10 cellular contexts compared by ENCODE assay signal in genomic region chr19:1177322-1178114, GRCh38. TPM values are rescaled to one million over a fixed set of nuclear protein-coding genes. Genes with fewer than 3 reads are reported as not detected.
A peak's percentile ranks its signal among the peaks of the same experiment; 100 is the strongest.
DNase-seq lines count a peak whose midpoint lies in the region; ATAC-seq and TF ChIP-seq lines count a peak whose summit lies in the region.
"Had no signal": no experiment of that assay in that cellular context is flagged by ENCODE, and none has a peak within 500 bp of the region (broad histone marks: within the 10 kb centered on the region; RNA-seq: fewer than 3 reads in every experiment).

No MANE protein-coding gene starts in this region.

- no peaks in the 10 kb centered on the region for H3K36me3 ChIP-seq in iPS-18a (ENCODE audit: control insufficient read depth, low read depth, low read length)
- H3K36me3 ChIP-seq: SJCRH30 had no signal

- POLR2A ChIA-PET in activated CD8-positive, alpha-beta T cell treated with anti-CD3 and anti-CD28 coated beads for 36 hours (lab: Charles Lee), result no interaction called here

- intact Hi-C loops in activated CD4-positive, alpha-beta T cell treated with anti-CD3 and anti-CD28 coated beads, Interleukin-2, amount 10 ng/mL, durations not matched to agents 24 days and 14 days (cut with micrococcal nuclease), result no loop called here
- intact Hi-C loops in activated CD8-positive, alpha-beta T cell treated with anti-CD3 and anti-CD28 coated beads for 36 hours (cut with micrococcal nuclease), result no loop called here

- CTCF ChIA-PET in activated CD8-positive, alpha-beta T cell treated with anti-CD3 and anti-CD28 coated beads for 36 hours (lab: Charles Lee), result interaction anchor here (2.7 kb wide), 1 partner anchor 64 kb away, joined by 7 read pairs; no protein-coding TSS in a partner anchor

- H3K4me1 Mint-ChIP-seq in activated CD4-positive, alpha-beta T cell treated with anti-CD3 and anti-CD28 coated beads, Interleukin-2, amount 10 ng/mL, durations not matched to agents 24 days and 14 days, result peaks cover 22% of the 10 kb centered on the region
- H3K4me1 Mint-ChIP-seq in activated CD8-positive, alpha-beta T cell treated with anti-CD3 and anti-CD28 coated beads for 36 hours (ENCODE audit: low read depth), result peaks cover 22% of the 10 kb centered on the region

- H3K9me3 ChIP-seq in iPS-18a (ENCODE audit: control insufficient read depth, low read depth, low read length), result no peaks in the 10 kb centered on the region
- H3K9me3 ChIP-seq: SJCRH30 had no signal

- DNase-seq in activated CD4-positive, alpha-beta T cell treated with anti-CD3 and anti-CD28 coated beads, Interleukin-2, amount 10 ng/mL, durations not matched to agents 24 days and 14 days, result no peak
- no peak for DNase-seq in activated CD4-positive, alpha-beta T cell treated with anti-CD3 and anti-CD28 coated beads for 1 hour
- DNase-seq in ureter (ENCODE audit: low spot score) (peak; percentile 45), NCI-H82 (lab: John Stamatoyannopoulos, UW) (no peak), DMS79 (lab: John Stamatoyannopoulos, UW) (no peak)
- DNase-seq in activated CD8-positive, alpha-beta T cell treated with anti-CD3 and anti-CD28 coated beads for 36 hours, result no peak
- DNase-seq: C1 segment of cervical spinal cord had no signal

- TF ChIP-seq CTCF in WI38 (IDR thresholded peaks at IDR 0.05; ENCODE audit: low read depth, low read length), result 0 out of 2 replicates have a peak, but pooled peaks have one; percentile 12
- TF ChIP-seq CTCF in activated CD8-positive, alpha-beta T cell treated with anti-CD3 and anti-CD28 coated beads for 36 hours (IDR thresholded peaks at IDR 0.05), result no peak

- no peaks in the 10 kb centered on the region for H3K27me3 ChIP-seq in iPS-18a (ENCODE audit: control insufficient read depth, insufficient read depth, low read length)
- H3K27me3 ChIP-seq: SJCRH30 had no signal

- peaks cover 2% of the 10 kb centered on the region for H3K36me3 Mint-ChIP-seq in activated CD4-positive, alpha-beta T cell treated with anti-CD3 and anti-CD28 coated beads, Interleukin-2, amount 10 ng/mL, durations not matched to agents 24 days and 14 days (ENCODE audit: low read depth)
- no peaks in the 10 kb centered on the region for H3K36me3 Mint-ChIP-seq in activated CD8-positive, alpha-beta T cell treated with anti-CD3 and anti-CD28 coated beads for 36 hours (ENCODE audit: low read depth)

- peaks cover 2% of the 10 kb centered on the region for H3K27me3 Mint-ChIP-seq in activated CD4-positive, alpha-beta T cell treated with anti-CD3 and anti-CD28 coated beads, Interleukin-2, amount 10 ng/mL, durations not matched to agents 24 days and 14 days
- no peaks in the 10 kb centered on the region for H3K27me3 Mint-ChIP-seq in activated CD8-positive, alpha-beta T cell treated with anti-CD3 and anti-CD28 coated beads for 36 hours

- H3K4me3 ChIP-seq in WI38 (ENCODE audit: low read depth, low read length) (peak overlapping the region; percentile 45), iPS-18a (ENCODE audit: low read length) (no peak overlapping the region)
- H3K4me3 ChIP-seq: SJCRH30 had no signal

- H3K27ac ChIP-seq in iPS-18a (ENCODE audit: low read length), result no peak overlapping the region
- H3K27ac ChIP-seq: SJCRH30 had no signal

- no peaks in the 10 kb centered on the region for H3K9me3 Mint-ChIP-seq in activated CD4-positive, alpha-beta T cell treated with anti-CD3 and anti-CD28 coated beads, Interleukin-2, amount 10 ng/mL, durations not matched to agents 24 days and 14 days
- no peaks in the 10 kb centered on the region for H3K9me3 Mint-ChIP-seq in activated CD8-positive, alpha-beta T cell treated with anti-CD3 and anti-CD28 coated beads for 36 hours

- peak overlapping the region; percentile 45 for H3K27ac Mint-ChIP-seq in activated CD4-positive, alpha-beta T cell treated with anti-CD3 and anti-CD28 coated beads, Interleukin-2, amount 10 ng/mL, durations not matched to agents 24 days and 14 days
- H3K27ac Mint-ChIP-seq in activated CD8-positive, alpha-beta T cell treated with anti-CD3 and anti-CD28 coated beads for 36 hours, result no peak overlapping the region

- ATAC-seq in activated CD8-positive, alpha-beta T cell treated with anti-CD3 and anti-CD28 coated beads for 36 hours, result no peak

- no peaks in the 10 kb centered on the region for H3K4me1 ChIP-seq in iPS-18a (ENCODE audit: control insufficient read depth, low read depth, low read length)

- no peak overlapping the region for H3K4me3 Mint-ChIP-seq in activated CD4-positive, alpha-beta T cell treated with anti-CD3 and anti-CD28 coated beads, Interleukin-2, amount 10 ng/mL, durations not matched to agents 24 days and 14 days
- no peak overlapping the region for H3K4me3 Mint-ChIP-seq in activated CD8-positive, alpha-beta T cell treated with anti-CD3 and anti-CD28 coated beads for 36 hours

- peak overlapping the region; percentile 12 for H3K9ac ChIP-seq in iPS-18a (ENCODE audit: low read length)

RNA-seq across cellular contexts. Expression of gene SBNO2, which starts 3.5 kb away (rescaled TPM):
- 97.1 and 98.9 TPM in 2 replicates for total RNA-seq in activated CD4-positive, alpha-beta T cell treated with anti-CD3 and anti-CD28 coated beads, Interleukin-2, amount 10 ng/mL, durations not matched to agents 24 days and 14 days
- total RNA-seq in ureter, result 122 TPM
- 10 to 100 TPM; 41.7 to 42.0 TPM for total RNA-seq in activated CD8-positive, alpha-beta T cell treated with anti-CD3 and anti-CD28 coated beads for 36 hours

RNA-seq across cellular contexts. Expression of gene STK11, which starts 28.1 kb away (rescaled TPM):
- total RNA-seq in activated CD4-positive, alpha-beta T cell treated with anti-CD3 and anti-CD28 coated beads, Interleukin-2, amount 10 ng/mL, durations not matched to agents 24 days and 14 days, result 70.3 and 70.9 TPM in 2 replicates
- total RNA-seq in ureter, result 51.2 TPM
- total RNA-seq in activated CD8-positive, alpha-beta T cell treated with anti-CD3 and anti-CD28 coated beads for 36 hours, result 10 to 100 TPM; 55.1 to 58.0 TPM
